ENCODE assay signal across 1 cellular context in genomic region chr6:137873273-137873762, GRCh38.
TF ChIP-seq lines count a peak whose summit lies in the region.

No MANE protein-coding gene starts in this region.

TF ChIP-seq in HepG2, 621 proteins besides CTCF, POLR2A, EP300 and RAD21 (continued from another document and continues in another):
- TF ChIP-seq ZNF574 (CRISPR knock-in tag; IDR thresholded peaks at IDR 0.05) = peak; percentile 44; the same call in 1 of the 2 replicates
- TF ChIP-seq ZC3H13 (CRISPR knock-in tag; IDR thresholded peaks at IDR 0.05) = no peak
- TF ChIP-seq KMT2B (CRISPR knock-in tag; IDR thresholded peaks at IDR 0.05) = peak; percentile 60; the same call in 1 of the 2 replicates
- TF ChIP-seq RELA (CRISPR knock-in tag; IDR thresholded peaks at IDR 0.05) = peak; percentile 98; the same call in 1 of the 2 replicates
- TF ChIP-seq TBX2 (CRISPR knock-in tag; IDR thresholded peaks at IDR 0.05; ENCODE audit: borderline replicate concordance) = peak; percentile 82; the same call in 1 of the 2 replicates
- TF ChIP-seq ZFP1 (CRISPR knock-in tag; IDR thresholded peaks at IDR 0.05) = 0 out of 2 replicates have a peak, but pooled peaks have one; percentile 55
- peak; percentile 37; the same call in 1 of the 2 replicates for TF ChIP-seq ZNF646 (CRISPR knock-in tag; IDR thresholded peaks at IDR 0.05)
- TF ChIP-seq TFAP4 (IDR thresholded peaks at IDR 0.05; ENCODE audit: borderline replicate concordance, low read depth) = peak; percentile 70; the same call in 1 of the 2 replicates
- TF ChIP-seq ZNF629 (CRISPR knock-in tag; conservative IDR thresholded peaks at IDR 0.05) = 0 out of 2 replicates have a peak, but pooled peaks have one; percentile 10
- TF ChIP-seq SIN3A (IDR thresholded peaks at IDR 0.05; ENCODE audit: borderline replicate concordance, low read depth, low read length) = 0 out of 2 replicates have a peak, but pooled peaks have one; percentile 57
- peak; percentile 99 for TF ChIP-seq ARID3A (IDR thresholded peaks at IDR 0.05; ENCODE audit: low read depth, low read length)
- 0 out of 2 replicates have a peak, but pooled peaks have one; percentile 46 for TF ChIP-seq ZHX1 (CRISPR knock-in tag; IDR thresholded peaks at IDR 0.05; ENCODE audit: low read depth)
- TF ChIP-seq RARA (CRISPR knock-in tag; IDR thresholded peaks at IDR 0.05) = peak; percentile 66
- peak; percentile 95 for TF ChIP-seq KLF9 (CRISPR knock-in tag; IDR thresholded peaks at IDR 0.05; ENCODE audit: low read depth)
- peak; percentile 76 for TF ChIP-seq BCL6 (CRISPR knock-in tag; IDR thresholded peaks at IDR 0.05)
- peak; percentile 53; the same call in 1 of the 2 replicates for TF ChIP-seq TARDBP (CRISPR knock-in tag; IDR thresholded peaks at IDR 0.05)
- peak; percentile 87; the same call in 1 of the 2 replicates for TF ChIP-seq ISL2 (CRISPR knock-in tag; IDR thresholded peaks at IDR 0.05)
- TF ChIP-seq ZNF335 (CRISPR knock-in tag; IDR thresholded peaks at IDR 0.05) = peak; percentile 80; the same call in 1 of the 2 replicates
- peak; percentile 32; the same call in 1 of the 2 replicates for TF ChIP-seq HOXD1 (CRISPR knock-in tag; IDR thresholded peaks at IDR 0.05)
- peak; percentile 87 for TF ChIP-seq HDAC1 (CRISPR knock-in tag; IDR thresholded peaks at IDR 0.05)
- peak; percentile 98 for TF ChIP-seq SOX13 (IDR thresholded peaks at IDR 0.05)
- TF ChIP-seq SOX13 (CRISPR knock-in tag; conservative IDR thresholded peaks at IDR 0.05 in 1 of 2, IDR thresholded peaks at IDR 0.05 in 1 of 2) = peak in 1 of 2 experiments; percentile 100; a peak in 2 of 4 replicates
- TF ChIP-seq TBX3 (IDR thresholded peaks at IDR 0.05; ENCODE audit: borderline replicate concordance) = peak; percentile 33; the same call in 1 of the 2 replicates
- peak; percentile 85; the same call in 1 of the 2 replicates for TF ChIP-seq MIXL1 (CRISPR knock-in tag; IDR thresholded peaks at IDR 0.05)
- TF ChIP-seq ZNF670 (CRISPR knock-in tag; IDR thresholded peaks at IDR 0.05; ENCODE audit: borderline replicate concordance) = no peak
- TF ChIP-seq ZNF501 (CRISPR knock-in tag; IDR thresholded peaks at IDR 0.05) = no peak
- no peak for TF ChIP-seq ZBTB40 (IDR thresholded peaks at IDR 0.05)
- TF ChIP-seq ZBTB40 (CRISPR knock-in tag; IDR thresholded peaks at IDR 0.05) = no peak; the same call in 1 of the 2 replicates
- no peak for TF ChIP-seq NR2F1 (CRISPR knock-in tag; IDR thresholded peaks at IDR 0.05)
- TF ChIP-seq NCOR1 (IDR thresholded peaks at IDR 0.05; ENCODE audit: borderline replicate concordance, low read length) = peak; percentile 98
